In the genomic region with DNA sequence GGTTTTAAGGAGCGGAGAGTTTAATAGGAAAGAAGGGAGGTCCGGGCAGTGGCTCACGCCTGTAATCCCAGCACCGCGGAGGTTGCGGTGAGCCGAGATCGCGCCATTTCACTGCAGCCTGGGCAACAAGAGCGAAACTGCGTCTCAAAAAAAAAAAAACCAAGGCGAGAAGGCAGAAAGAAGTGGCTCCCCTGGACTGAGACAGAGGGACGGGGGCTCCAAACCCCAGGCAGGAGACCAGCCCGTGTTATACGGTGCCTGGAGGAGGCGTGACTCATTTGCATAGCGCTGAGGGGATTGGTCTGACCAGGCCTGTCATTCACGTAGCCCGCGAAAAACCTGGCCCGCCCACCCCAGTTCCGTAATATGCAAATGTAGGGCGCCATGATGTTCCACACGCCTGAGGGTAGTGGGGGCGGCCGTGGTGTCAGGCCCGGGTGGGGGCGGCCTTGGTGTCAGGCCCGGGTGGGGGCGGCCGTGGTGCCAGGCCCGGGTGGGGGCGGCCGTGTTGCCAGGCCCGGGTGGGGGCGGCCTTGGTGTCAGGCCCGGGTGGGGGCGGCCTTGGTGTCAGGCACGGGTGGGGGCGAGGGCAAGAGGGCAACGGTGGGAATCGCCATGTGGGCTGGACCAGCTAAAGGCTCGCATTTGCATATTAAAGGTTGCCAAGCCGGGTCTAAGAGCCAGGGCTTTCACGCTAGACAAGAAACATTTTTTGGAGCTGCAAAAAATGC, we compare ENCODE assay signal across 8 cellular contexts. TPM values are rescaled to one million over a fixed set of nuclear protein-coding genes. Genes with fewer than 3 reads are reported as not detected.
DNase-seq lines count a peak whose midpoint lies in the region; ATAC-seq and TF ChIP-seq lines count a peak whose summit lies in the region.

No MANE protein-coding gene starts in this region.

- peak; percentile 99 for ATAC-seq in GM21825 (IDR thresholded peaks at IDR 0.05; ENCODE audit: unreplicated experiment)

- H3K4me2 ChIP-seq in DOHH2 (ENCODE audit: low read length) = peak overlapping the region; percentile 84

- intact Hi-C loops in head of caudate nucleus (cut with DNase I) (no loop called here), posterior vena cava (cut with DNase I) (no loop called here)

- peak; percentile 94 for DNase-seq in MG63
- peak; percentile 83 for DNase-seq in activated T-helper 9 cell treated with anti-CD3 and anti-CD28 coated beads, Interleukin-2, amount 50 U/mL, for 16 hours (ENCODE audit: low read depth)
- peak; percentile 80 to 98 (median 92) for DNase-seq in head of caudate nucleus
- DNase-seq in posterior vena cava (ENCODE audit: low spot score) = peak; percentile 96
- DNase-seq in DMS79 (lab: John Stamatoyannopoulos, UW) = no peak

- H3K36me3 ChIP-seq in DOHH2 (ENCODE audit: control insufficient read depth, low read length) = peaks cover 54% of the 10 kb centered on the region
- peaks cover 6% of the 10 kb centered on the region; the same call in 1 of the 2 replicates for H3K36me3 ChIP-seq in MG63
- no peaks in the 10 kb centered on the region for H3K36me3 ChIP-seq in urinary bladder (ENCODE audit: insufficient read depth)

- 5% methylated on average over 45 of the region's 45 CpGs for WGBS in urinary bladder

- H3K9me3 ChIP-seq in DOHH2 (ENCODE audit: control insufficient read depth, insufficient read depth, low read length) = no peaks in the 10 kb centered on the region
- no peaks in the 10 kb centered on the region for H3K9me3 ChIP-seq in MG63

- H3K79me2 ChIP-seq in DOHH2 (ENCODE audit: control insufficient read depth, low read length) = peaks cover 65% of the 10 kb centered on the region

- H3K27me3 ChIP-seq in DOHH2 (ENCODE audit: control insufficient read depth, low read length) (no peaks in the 10 kb centered on the region), MG63 (no peaks in the 10 kb centered on the region)

- H4K20me1 ChIP-seq in DOHH2 (ENCODE audit: control insufficient read depth, insufficient read depth, low read depth, low read length) = peaks cover 5% of the 10 kb centered on the region

- H3K4me1 ChIP-seq in DOHH2 (ENCODE audit: control insufficient read depth, low read length) = peaks cover 32% of the 10 kb centered on the region
- H3K4me1 ChIP-seq in urinary bladder (ENCODE audit: insufficient read depth) = no peaks in the 10 kb centered on the region

- H3K4me3 ChIP-seq in DOHH2 (ENCODE audit: low read length) (peak overlapping the region; percentile 99), MG63 (peak overlapping the region; percentile 54), urinary bladder (ENCODE audit: low read depth, low read length) (peak overlapping the region; percentile 59)

- peaks cover 37% of the 10 kb centered on the region for H3F3A ChIP-seq in DOHH2 (ENCODE audit: control insufficient read depth, insufficient read depth)

- H3K27ac ChIP-seq in DOHH2 (ENCODE audit: low read depth, low read length) (peak overlapping the region; percentile 96), urinary bladder (ENCODE audit: low read depth) (no peak overlapping the region)

- no peaks in the 10 kb centered on the region for H3K9me2 ChIP-seq in DOHH2 (replicated peaks; ENCODE audit: control insufficient read depth, low read length)

- no peak for TF ChIP-seq CTCF in DOHH2 (IDR thresholded peaks at IDR 0.05; ENCODE audit: low read depth, low read length, poor library complexity, severe bottlenecking)

RNA-seq across cellular contexts. Expression of a gene that starts 2.1 kb away (rescaled TPM):
- 8.4 and 13.0 TPM in 2 replicates for total RNA-seq in MG63 (2014; rRNA removed; shearing (Covaris generic); ENCODE audit: low replicate concordance)
- 1 to 10 TPM; 3.1 to 5.6 TPM for total RNA-seq in posterior vena cava
- 5.2 TPM for total RNA-seq in urinary bladder
- polyA plus RNA-seq in urinary bladder = 10.2 TPM

RNA-seq across cellular contexts. Expression of a gene that starts 35.3 kb away (rescaled TPM):
- 64.5 and 79.5 TPM in 2 replicates for total RNA-seq in MG63 (2014; rRNA removed; shearing (Covaris generic); ENCODE audit: low replicate concordance)
- total RNA-seq in posterior vena cava (10 to 100 TPM; 31.1 to 34.9 TPM), urinary bladder (10.0 TPM)
- 71.8 TPM for polyA plus RNA-seq in urinary bladder
